In the genomic region with DNA sequence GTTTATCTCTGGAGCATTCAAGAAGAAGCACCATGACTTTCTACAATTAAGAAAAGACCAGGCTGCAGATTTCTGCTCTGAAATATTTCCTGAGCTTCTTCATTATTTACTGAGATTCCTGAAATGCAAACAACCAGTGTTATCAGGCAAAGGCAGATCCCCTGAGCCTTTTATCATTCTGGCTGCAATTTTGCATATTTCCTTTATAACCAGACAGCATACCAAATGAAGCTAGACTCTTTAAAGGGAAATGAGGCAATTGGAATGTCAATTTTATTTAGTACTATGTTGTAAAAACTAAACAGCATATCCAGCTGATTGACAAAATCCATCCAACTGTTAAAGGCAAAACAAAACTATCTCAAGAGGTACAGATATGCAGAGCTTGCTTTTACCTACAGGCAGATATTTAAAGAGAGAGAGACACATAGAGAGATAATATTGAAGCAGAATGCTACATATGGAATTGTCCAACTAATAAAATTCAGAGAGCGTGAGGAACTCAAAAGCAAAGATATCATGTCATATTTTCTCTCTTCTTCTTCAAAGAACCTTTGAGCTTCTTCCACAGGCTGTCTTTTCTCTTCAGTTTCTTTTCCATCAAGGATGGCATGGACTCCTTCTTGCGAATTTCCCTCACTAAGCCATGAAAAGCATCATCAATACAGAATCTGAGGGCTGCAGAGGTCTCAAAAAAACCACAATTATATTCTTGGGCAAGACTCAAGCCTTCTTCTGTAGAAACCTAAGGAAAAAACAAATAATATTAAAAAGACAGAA, we compare ENCODE assay signal across 1 cellular context.
TF ChIP-seq lines count a peak whose summit lies in the region.

No MANE protein-coding gene starts in this region.

TF ChIP-seq in neural cell, 6 proteins besides CTCF, POLR2A, EP300 and RAD21:
- TF ChIP-seq TAF1 (IDR thresholded peaks at IDR 0.05; ENCODE audit: low read depth) (no peak), POLR2AphosphoS5 (IDR thresholded peaks at IDR 0.05) (no peak), EZH2 (IDR thresholded peaks at IDR 0.05; ENCODE audit: borderline replicate concordance, insufficient read depth, low read length, poor library complexity, severe bottlenecking) (no peak), MXI1 (conservative IDR thresholded peaks at IDR 0.05; ENCODE audit: poor library complexity, severe bottlenecking) (no peak), SMC3 (conservative IDR thresholded peaks at IDR 0.05; ENCODE audit: poor library complexity) (no peak)
- TF ChIP-seq, protein P1, sequence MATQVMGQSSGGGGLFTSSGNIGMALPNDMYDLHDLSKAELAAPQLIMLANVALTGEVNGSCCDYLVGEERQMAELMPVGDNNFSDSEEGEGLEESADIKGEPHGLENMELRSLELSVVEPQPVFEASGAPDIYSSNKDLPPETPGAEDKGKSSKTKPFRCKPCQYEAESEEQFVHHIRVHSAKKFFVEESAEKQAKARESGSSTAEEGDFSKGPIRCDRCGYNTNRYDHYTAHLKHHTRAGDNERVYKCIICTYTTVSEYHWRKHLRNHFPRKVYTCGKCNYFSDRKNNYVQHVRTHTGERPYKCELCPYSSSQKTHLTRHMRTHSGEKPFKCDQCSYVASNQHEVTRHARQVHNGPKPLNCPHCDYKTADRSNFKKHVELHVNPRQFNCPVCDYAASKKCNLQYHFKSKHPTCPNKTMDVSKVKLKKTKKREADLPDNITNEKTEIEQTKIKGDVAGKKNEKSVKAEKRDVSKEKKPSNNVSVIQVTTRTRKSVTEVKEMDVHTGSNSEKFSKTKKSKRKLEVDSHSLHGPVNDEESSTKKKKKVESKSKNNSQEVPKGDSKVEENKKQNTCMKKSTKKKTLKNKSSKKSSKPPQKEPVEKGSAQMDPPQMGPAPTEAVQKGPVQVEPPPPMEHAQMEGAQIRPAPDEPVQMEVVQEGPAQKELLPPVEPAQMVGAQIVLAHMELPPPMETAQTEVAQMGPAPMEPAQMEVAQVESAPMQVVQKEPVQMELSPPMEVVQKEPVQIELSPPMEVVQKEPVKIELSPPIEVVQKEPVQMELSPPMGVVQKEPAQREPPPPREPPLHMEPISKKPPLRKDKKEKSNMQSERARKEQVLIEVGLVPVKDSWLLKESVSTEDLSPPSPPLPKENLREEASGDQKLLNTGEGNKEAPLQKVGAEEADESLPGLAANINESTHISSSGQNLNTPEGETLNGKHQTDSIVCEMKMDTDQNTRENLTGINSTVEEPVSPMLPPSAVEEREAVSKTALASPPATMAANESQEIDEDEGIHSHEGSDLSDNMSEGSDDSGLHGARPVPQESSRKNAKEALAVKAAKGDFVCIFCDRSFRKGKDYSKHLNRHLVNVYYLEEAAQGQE (IDR thresholded peaks at IDR 0.05; ENCODE audit: borderline replicate concordance), result no peak
